ENCODE assay signal across 2 cellular contexts in the genomic region with DNA sequence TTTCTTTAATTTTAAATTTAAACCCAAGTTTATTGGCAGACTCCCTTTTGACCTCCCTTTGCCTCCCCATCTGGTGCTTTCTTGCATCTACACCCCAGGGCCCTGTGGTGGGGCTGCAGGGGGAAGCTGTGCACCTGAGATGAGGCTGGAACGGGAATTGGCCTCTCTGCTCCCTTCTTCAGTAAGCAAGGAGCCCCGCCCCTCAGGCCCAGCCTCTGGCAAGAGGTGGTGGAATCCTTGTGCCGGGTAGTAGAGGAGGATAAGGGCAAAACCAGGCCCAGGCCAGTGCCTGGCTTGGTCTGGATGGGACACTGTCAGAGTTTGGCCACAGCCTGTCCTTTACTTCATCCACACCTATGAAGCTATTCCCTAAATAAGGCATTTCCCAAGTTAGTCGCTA.
TF ChIP-seq lines count a peak whose summit lies in the region.

No MANE protein-coding gene starts in this region.

TF ChIP-seq in HCT116, 20 proteins besides CTCF, POLR2A, EP300 and RAD21:
- TF ChIP-seq ELF1 (IDR thresholded peaks at IDR 0.05; ENCODE audit: borderline replicate concordance, low read depth) (no peak), SP1 (IDR thresholded peaks at IDR 0.05; ENCODE audit: low read depth) (no peak), JUND (IDR thresholded peaks at IDR 0.05) (no peak), EZH2 (IDR thresholded peaks at IDR 0.05) (no peak), YY1 (IDR thresholded peaks at IDR 0.05; ENCODE audit: extremely low read depth, insufficient replicate concordance, low read depth, low read length) (no peak), ZNF274 (IDR thresholded peaks at IDR 0.05; ENCODE audit: low read depth, low read length) (no peak), CBX3 (IDR thresholded peaks at IDR 0.05; ENCODE audit: low read depth) (no peak), FOSL1 (IDR thresholded peaks at IDR 0.05; ENCODE audit: low read depth) (no peak), CEBPB (IDR thresholded peaks at IDR 0.05; ENCODE audit: low read depth) (no peak)
- TF ChIP-seq, protein P1, sequence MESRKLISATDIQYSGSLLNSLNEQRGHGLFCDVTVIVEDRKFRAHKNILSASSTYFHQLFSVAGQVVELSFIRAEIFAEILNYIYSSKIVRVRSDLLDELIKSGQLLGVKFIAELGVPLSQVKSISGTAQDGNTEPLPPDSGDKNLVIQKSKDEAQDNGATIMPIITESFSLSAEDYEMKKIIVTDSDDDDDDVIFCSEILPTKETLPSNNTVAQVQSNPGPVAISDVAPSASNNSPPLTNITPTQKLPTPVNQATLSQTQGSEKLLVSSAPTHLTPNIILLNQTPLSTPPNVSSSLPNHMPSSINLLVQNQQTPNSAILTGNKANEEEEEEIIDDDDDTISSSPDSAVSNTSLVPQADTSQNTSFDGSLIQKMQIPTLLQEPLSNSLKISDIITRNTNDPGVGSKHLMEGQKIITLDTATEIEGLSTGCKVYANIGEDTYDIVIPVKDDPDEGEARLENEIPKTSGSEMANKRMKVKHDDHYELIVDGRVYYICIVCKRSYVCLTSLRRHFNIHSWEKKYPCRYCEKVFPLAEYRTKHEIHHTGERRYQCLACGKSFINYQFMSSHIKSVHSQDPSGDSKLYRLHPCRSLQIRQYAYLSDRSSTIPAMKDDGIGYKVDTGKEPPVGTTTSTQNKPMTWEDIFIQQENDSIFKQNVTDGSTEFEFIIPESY (IDR thresholded peaks at IDR 0.05; ENCODE audit: extremely low read depth, insufficient replicate concordance, low read length): no peak
- TF ChIP-seq, protein P2, sequence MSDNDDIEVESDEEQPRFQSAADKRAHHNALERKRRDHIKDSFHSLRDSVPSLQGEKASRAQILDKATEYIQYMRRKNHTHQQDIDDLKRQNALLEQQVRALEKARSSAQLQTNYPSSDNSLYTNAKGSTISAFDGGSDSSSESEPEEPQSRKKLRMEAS (IDR thresholded peaks at IDR 0.05): no peak

TF ChIP-seq in GM12878, 131 proteins besides CTCF, POLR2A, EP300 and RAD21:
- TF ChIP-seq TAF1 (IDR thresholded peaks at IDR 0.05; ENCODE audit: borderline replicate concordance, low read depth, low read length): no peak
- TF ChIP-seq, protein P3, sequence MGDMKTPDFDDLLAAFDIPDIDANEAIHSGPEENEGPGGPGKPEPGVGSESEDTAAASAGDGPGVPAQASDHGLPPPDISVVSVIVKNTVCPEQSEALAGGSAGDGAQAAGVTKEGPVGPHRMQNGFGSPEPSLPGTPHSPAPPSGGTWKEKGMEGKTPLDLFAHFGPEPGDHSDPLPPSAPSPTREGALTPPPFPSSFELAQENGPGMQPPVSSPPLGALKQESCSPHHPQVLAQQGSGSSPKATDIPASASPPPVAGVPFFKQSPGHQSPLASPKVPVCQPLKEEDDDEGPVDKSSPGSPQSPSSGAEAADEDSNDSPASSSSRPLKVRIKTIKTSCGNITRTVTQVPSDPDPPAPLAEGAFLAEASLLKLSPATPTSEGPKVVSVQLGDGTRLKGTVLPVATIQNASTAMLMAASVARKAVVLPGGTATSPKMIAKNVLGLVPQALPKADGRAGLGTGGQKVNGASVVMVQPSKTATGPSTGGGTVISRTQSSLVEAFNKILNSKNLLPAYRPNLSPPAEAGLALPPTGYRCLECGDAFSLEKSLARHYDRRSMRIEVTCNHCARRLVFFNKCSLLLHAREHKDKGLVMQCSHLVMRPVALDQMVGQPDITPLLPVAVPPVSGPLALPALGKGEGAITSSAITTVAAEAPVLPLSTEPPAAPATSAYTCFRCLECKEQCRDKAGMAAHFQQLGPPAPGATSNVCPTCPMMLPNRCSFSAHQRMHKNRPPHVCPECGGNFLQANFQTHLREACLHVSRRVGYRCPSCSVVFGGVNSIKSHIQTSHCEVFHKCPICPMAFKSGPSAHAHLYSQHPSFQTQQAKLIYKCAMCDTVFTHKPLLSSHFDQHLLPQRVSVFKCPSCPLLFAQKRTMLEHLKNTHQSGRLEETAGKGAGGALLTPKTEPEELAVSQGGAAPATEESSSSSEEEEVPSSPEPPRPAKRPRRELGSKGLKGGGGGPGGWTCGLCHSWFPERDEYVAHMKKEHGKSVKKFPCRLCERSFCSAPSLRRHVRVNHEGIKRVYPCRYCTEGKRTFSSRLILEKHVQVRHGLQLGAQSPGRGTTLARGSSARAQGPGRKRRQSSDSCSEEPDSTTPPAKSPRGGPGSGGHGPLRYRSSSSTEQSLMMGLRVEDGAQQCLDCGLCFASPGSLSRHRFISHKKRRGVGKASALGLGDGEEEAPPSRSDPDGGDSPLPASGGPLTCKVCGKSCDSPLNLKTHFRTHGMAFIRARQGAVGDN (IDR thresholded peaks at IDR 0.05): no peak
